Comparison of ENCODE assay signal across 10 cellular contexts in the genomic region with DNA sequence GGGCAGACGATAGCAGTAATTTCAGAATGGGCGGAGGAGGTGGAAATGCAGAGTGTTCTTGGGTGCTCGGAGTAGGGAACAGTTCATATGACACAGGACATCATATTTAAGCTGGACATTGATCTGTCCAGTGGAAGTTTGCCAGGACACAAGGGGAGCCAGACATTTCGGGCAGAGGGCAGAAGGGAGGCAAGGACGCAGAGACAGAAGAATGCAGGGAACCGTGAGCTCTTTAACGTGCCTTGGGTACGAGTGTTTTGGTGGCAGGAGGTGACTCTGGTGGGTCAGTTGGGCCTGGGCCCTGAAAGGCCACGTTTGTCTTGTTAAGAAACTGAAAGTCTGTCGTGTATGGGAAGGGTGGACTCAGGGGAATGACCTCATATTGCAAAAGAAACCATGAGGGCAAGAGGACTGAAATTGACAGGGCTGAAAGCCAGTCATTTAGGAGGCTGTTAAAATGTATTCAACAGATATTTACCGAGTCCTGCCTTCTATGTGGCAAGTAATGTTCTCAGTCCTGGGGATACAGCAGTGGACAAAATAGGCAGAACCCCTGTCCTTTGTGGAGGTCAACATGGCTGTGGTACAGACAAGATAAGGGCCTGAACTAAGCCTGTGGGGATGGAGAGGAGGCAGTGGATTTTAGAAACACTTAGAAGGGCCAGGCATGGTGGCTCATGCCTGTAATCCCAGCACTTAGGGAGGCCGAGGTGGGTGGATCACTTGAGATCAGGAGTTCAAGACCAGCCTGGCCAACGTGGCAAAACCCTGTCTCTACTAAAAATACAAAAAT. TPM values are rescaled to one million over a fixed set of nuclear protein-coding genes. Genes with fewer than 3 reads are reported as not detected.
DNase-seq lines count a peak whose midpoint lies in the region; TF ChIP-seq lines count a peak whose summit lies in the region.
"Had no signal": no experiment of that assay in that cellular context is flagged by ENCODE, and none has a peak within 500 bp of the region (broad histone marks: within the 10 kb centered on the region; RNA-seq: fewer than 3 reads in every experiment).

No MANE protein-coding gene starts in this region.

- peaks cover 53% of the 10 kb centered on the region for H3K4me1 Mint-ChIP-seq in activated CD4-positive, alpha-beta memory T cell treated with anti-CD3 and anti-CD28 coated beads for 36 hours (ENCODE audit: low read depth)

- no peaks in the 10 kb centered on the region for H3K27me3 ChIP-seq in rectal smooth muscle tissue (ENCODE audit: control insufficient read depth, insufficient read depth, low read length)

- TF ChIP-seq CTCF in fibroblast of villous mesenchyme (IDR thresholded peaks at IDR 0.05; ENCODE audit: insufficient read depth, low read depth, low read length), result no peak

- DNase-seq in GM04504 (ENCODE audit: low read depth) (peak; percentile 35), fibroblast of villous mesenchyme (ENCODE audit: low read depth) (peak; percentile 81), NCI-H1694 treated with DMSO at 0.1 percent for 48 hours (lab: John Stamatoyannopoulos, UW) (no peak), putamen (ENCODE audit: low spot score) (no peak), AML-193 (lab: John Stamatoyannopoulos, UW) (no peak), islet precursor cell (no peak)
- DNase-seq in activated CD4-positive, alpha-beta memory T cell treated with anti-CD3 and anti-CD28 coated beads for 36 hours, result no peak
- DNase-seq: hypothalamus, NCI-H510A had no signal

- no peaks in the 10 kb centered on the region for H3K9me3 Mint-ChIP-seq in activated CD4-positive, alpha-beta memory T cell treated with anti-CD3 and anti-CD28 coated beads for 36 hours

- peak overlapping the region; percentile 75 for H3K27ac Mint-ChIP-seq in activated CD4-positive, alpha-beta memory T cell treated with anti-CD3 and anti-CD28 coated beads for 36 hours

- peak overlapping the region; percentile 89 for H3K4me3 Mint-ChIP-seq in activated CD4-positive, alpha-beta memory T cell treated with anti-CD3 and anti-CD28 coated beads for 36 hours

- peaks cover 5% of the 10 kb centered on the region for H3K4me1 ChIP-seq in rectal smooth muscle tissue (ENCODE audit: control insufficient read depth, insufficient read depth, low read length)

- H3K27me3 Mint-ChIP-seq in activated CD4-positive, alpha-beta memory T cell treated with anti-CD3 and anti-CD28 coated beads for 36 hours, result no peaks in the 10 kb centered on the region

- peaks cover 3% of the 10 kb centered on the region for H3K36me3 ChIP-seq in rectal smooth muscle tissue (ENCODE audit: control insufficient read depth, insufficient read depth, low read length)

- H3K36me3 Mint-ChIP-seq in activated CD4-positive, alpha-beta memory T cell treated with anti-CD3 and anti-CD28 coated beads for 36 hours, result peaks cover 17% of the 10 kb centered on the region

- POLR2A ChIA-PET in activated CD4-positive, alpha-beta memory T cell treated with anti-CD3 and anti-CD28 coated beads for 36 hours (lab: Charles Lee), result no interaction called here

- no peak overlapping the region for H3K9ac ChIP-seq in rectal smooth muscle tissue (ENCODE audit: low read length)

- intact Hi-C loops in activated CD4-positive, alpha-beta memory T cell treated with anti-CD3 and anti-CD28 coated beads for 36 hours (cut with micrococcal nuclease), result loop anchor here (5.0 to 10.0 kb wide), 3 partner anchors 245 to 977 kb away; partner anchors contain the start of genes SEC61A2 and SEPHS1

- H3K4me3 ChIP-seq in fibroblast of villous mesenchyme (ENCODE audit: low read depth, low read length), result peak overlapping the region; percentile 88
- H3K4me3 ChIP-seq in rectal smooth muscle tissue (ENCODE audit: low read length), result peak overlapping the region; percentile 14

- CTCF ChIA-PET in activated CD4-positive, alpha-beta memory T cell treated with anti-CD3 and anti-CD28 coated beads for 36 hours (lab: Charles Lee), result no interaction called here

- H3K27ac ChIP-seq in rectal smooth muscle tissue (ENCODE audit: low read depth, low read length), result no peak overlapping the region

RNA-seq across cellular contexts. Expression of gene OPTN, which starts 2.2 kb away (rescaled TPM):
- 100 to 1,000 TPM; 107 to 113 TPM for total RNA-seq in activated CD4-positive, alpha-beta memory T cell treated with anti-CD3 and anti-CD28 coated beads for 36 hours
- total RNA-seq in fibroblast of villous mesenchyme, result 90.2 and 125 TPM in 2 replicates

RNA-seq across cellular contexts. Expression of gene MCM10, which starts 59.2 kb away (rescaled TPM):
- 10 to 100 TPM; 70.6 to 74.2 TPM for total RNA-seq in activated CD4-positive, alpha-beta memory T cell treated with anti-CD3 and anti-CD28 coated beads for 36 hours
- total RNA-seq in fibroblast of villous mesenchyme, result 7.8 and 8.1 TPM in 2 replicates

Comparison
In these comparisons a context has a peak if more than half of its experiments do, and no peak if none do; other contexts are left out.
1. DNase-seq: peak in GM04504 (single experiment) and fibroblast of villous mesenchyme (single experiment); none in activated CD4-positive, alpha-beta memory T cell treated with anti-CD3 and anti-CD28 coated beads for 36 hours (single experiment), NCI-H1694 treated with DMSO at 0.1 percent for 48 hours (single experiment), putamen (single experiment), AML-193 (0 of 2) and islet precursor cell (single experiment).